In the genomic region with DNA sequence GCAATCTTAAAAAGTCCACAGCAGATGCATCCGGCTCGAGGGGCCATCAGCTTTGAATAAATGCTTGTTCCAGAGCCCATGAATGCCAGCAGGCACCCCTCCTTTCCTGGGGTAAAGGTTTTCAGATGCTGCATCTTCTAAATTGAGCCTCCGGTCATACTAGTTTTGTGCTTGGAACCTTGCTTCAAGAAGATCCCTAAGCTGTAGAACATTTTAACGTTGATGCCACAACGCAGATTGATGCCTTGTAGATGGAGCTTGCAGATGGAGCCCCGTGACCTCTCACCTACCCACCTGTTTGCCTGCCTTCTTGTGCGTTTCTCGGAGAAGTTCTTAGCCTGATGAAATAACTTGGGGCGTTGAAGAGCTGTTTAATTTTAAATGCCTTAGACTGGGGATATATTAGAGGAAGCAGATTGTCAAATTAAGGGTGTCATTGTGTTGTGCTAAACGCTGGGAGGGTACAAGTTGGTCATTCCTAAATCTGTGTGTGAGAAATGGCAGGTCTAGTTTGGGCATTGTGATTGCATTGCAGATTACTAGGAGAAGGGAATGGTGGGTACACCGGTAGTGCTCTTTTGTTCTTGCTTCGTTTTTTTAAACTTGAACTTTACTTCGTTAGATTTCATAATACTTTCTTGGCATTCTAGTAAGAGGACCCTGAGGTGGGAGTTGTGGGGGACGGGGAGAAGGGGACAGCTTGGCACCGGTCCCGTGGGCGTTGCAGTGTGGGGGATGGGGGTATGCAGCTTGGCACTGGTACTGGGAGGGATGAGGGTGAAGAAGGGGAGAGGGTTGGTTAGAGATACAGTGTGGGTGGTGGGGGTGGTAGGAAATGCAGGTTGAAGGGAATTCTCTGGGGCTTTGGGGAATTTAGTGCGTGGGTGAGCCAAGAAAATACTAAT, we compare ENCODE assay signal across 8 cellular contexts. TPM values are rescaled to one million over a fixed set of nuclear protein-coding genes. Genes with fewer than 3 reads are reported as not detected.
DNase-seq lines count a peak whose midpoint lies in the region; ATAC-seq and TF ChIP-seq lines count a peak whose summit lies in the region.

No MANE protein-coding gene starts in this region.

- DNase-seq in Right ventricle myocardium superior, result peak; percentile 65
- no peak for DNase-seq in Right ventricle myocardium inferior (ENCODE audit: missing footprints)
- peak; percentile 68 for DNase-seq in activated CD4-positive, alpha-beta memory T cell treated with anti-CD3 and anti-CD28 coated beads, Interleukin-2, amount 10 ng/mL, durations not matched to agents 7 days and 5 days
- DNase-seq in erythroblast (lab: John Stamatoyannopoulos, UW), result peak; percentile 72 to 86
- peak; percentile 32 to 88 for DNase-seq in upper lobe of left lung
- DNase-seq in NCI-H526 (lab: John Stamatoyannopoulos, UW), result no peak

- H3K9me3 Mint-ChIP-seq in activated CD4-positive, alpha-beta memory T cell treated with anti-CD3 and anti-CD28 coated beads, Interleukin-2, amount 10 ng/mL, durations not matched to agents 7 days and 5 days, result no peaks in the 10 kb centered on the region
- H3K9me3 Mint-ChIP-seq in nephron, result no peaks in the 10 kb centered on the region

- whole genome bisulfite sequencing in upper lobe of left lung, 2 donors, result 1% methylated on average over 18 of the region's 18 CpGs

- H3K27me3 ChIP-seq in upper lobe of left lung, result no peaks in the 10 kb centered on the region

- H3K27ac ChIP-seq in upper lobe of left lung, result peak overlapping the region; percentile 97 to 100 (median 100)

- peak overlapping the region; percentile 97 for H3K4me3 Mint-ChIP-seq in activated CD4-positive, alpha-beta memory T cell treated with anti-CD3 and anti-CD28 coated beads, Interleukin-2, amount 10 ng/mL, durations not matched to agents 7 days and 5 days
- H3K4me3 Mint-ChIP-seq in nephron, result peak overlapping the region; percentile 91 to 99 (median 92)

- ATAC-seq in Right ventricle myocardium superior (ENCODE audit: poor library complexity) (no peak), Right ventricle myocardium inferior (no peak), upper lobe of left lung (ENCODE audit: low FRiP score in 2 of 2) (no peak), GM21619 (IDR thresholded peaks at IDR 0.05; ENCODE audit: unreplicated experiment) (no peak)

- peaks cover 0 to 54% (median 8%) of the 10 kb centered on the region in 4 donors for H3K36me3 ChIP-seq in upper lobe of left lung

- CTCF ChIA-PET in activated CD4-positive, alpha-beta memory T cell treated with anti-CD3 and anti-CD28 coated beads, Interleukin-2, amount 10 ng/mL, durations not matched to agents 7 days and 5 days (lab: Charles Lee), result interaction anchor here (17.1 kb wide), 1 partner anchor 78 kb away, joined by 447 read pairs; a partner anchor contains a TSS

- H3K4me1 Mint-ChIP-seq in activated CD4-positive, alpha-beta memory T cell treated with anti-CD3 and anti-CD28 coated beads, Interleukin-2, amount 10 ng/mL, durations not matched to agents 7 days and 5 days, result peaks cover 49% of the 10 kb centered on the region
- peaks cover 83% of the 10 kb centered on the region for H3K4me1 Mint-ChIP-seq in nephron

- H3K27me3 Mint-ChIP-seq in activated CD4-positive, alpha-beta memory T cell treated with anti-CD3 and anti-CD28 coated beads, Interleukin-2, amount 10 ng/mL, durations not matched to agents 7 days and 5 days, result peaks cover 5% of the 10 kb centered on the region
- H3K27me3 Mint-ChIP-seq in nephron (ENCODE audit: low read depth), result no peaks in the 10 kb centered on the region

- peaks cover 70% of the 10 kb centered on the region for H3K36me3 Mint-ChIP-seq in activated CD4-positive, alpha-beta memory T cell treated with anti-CD3 and anti-CD28 coated beads, Interleukin-2, amount 10 ng/mL, durations not matched to agents 7 days and 5 days (ENCODE audit: low read depth)
- peaks cover 30% of the 10 kb centered on the region for H3K36me3 Mint-ChIP-seq in nephron (ENCODE audit: low read depth)

- peak overlapping the region; percentile 66 to 93 (median 74) for H3K4me3 ChIP-seq in upper lobe of left lung

- POLR2A ChIA-PET in activated CD4-positive, alpha-beta memory T cell treated with anti-CD3 and anti-CD28 coated beads, Interleukin-2, amount 10 ng/mL, durations not matched to agents 7 days and 5 days (lab: Charles Lee), result interaction anchor here (0.9 to 20.7 kb wide), 31 partner anchors 7 to 844 kb away, joined by 3 to 6840 read pairs (median 5); a partner anchor contains a TSS

- no peaks in the 10 kb centered on the region for H3K9me3 ChIP-seq in upper lobe of left lung

- intact Hi-C loops in Right ventricle myocardium superior (cut with DNase I) (no loop called here), Right ventricle myocardium inferior (cut with DNase I) (no loop called here)

- no peak for TF ChIP-seq CTCF in nephron (IDR thresholded peaks at IDR 0.05; ENCODE audit: unreplicated experiment in 3 of 3)
- no peak for TF ChIP-seq CTCF in upper lobe of left lung (IDR thresholded peaks at IDR 0.05)

- TF ChIP-seq POLR2A in erythroblast (IDR thresholded peaks at IDR 0.05; ENCODE audit: low read length) (peak; percentile 61), upper lobe of left lung (IDR thresholded peaks at IDR 0.05) (peak in 3 of 4 donors; percentile 26 to 66 (median 30))

- H3K4me1 ChIP-seq in upper lobe of left lung, result peaks cover 18 to 50% (median 36%) of the 10 kb centered on the region in 4 donors

- peak overlapping the region; percentile 99 for H3K27ac Mint-ChIP-seq in activated CD4-positive, alpha-beta memory T cell treated with anti-CD3 and anti-CD28 coated beads, Interleukin-2, amount 10 ng/mL, durations not matched to agents 7 days and 5 days
- H3K27ac Mint-ChIP-seq in nephron, result peak overlapping the region; percentile 99 to 100 (median 99)

- peak in 1 of 4 donors; percentile 13 for TF ChIP-seq EP300 in upper lobe of left lung (IDR thresholded peaks at IDR 0.05)

RNA-seq across cellular contexts. Expression of a gene that starts 1.9 kb away (rescaled TPM):
- total RNA-seq in Right ventricle myocardium superior, result 451 TPM
- 457 TPM for total RNA-seq in Right ventricle myocardium inferior
- 1,000 to 10,000 TPM; 1,222 to 1,245 TPM for total RNA-seq in activated CD4-positive, alpha-beta memory T cell treated with anti-CD3 and anti-CD28 coated beads, Interleukin-2, amount 10 ng/mL, durations not matched to agents 7 days and 5 days
- 1,000 to 10,000 TPM in 3 of 6 donors, 100 to 1,000 TPM in 3; 245 to 3,084 (median 1,019) TPM for total RNA-seq in upper lobe of left lung

RNA-seq across cellular contexts. Expression of a gene that starts 38.0 kb away (rescaled TPM):
- 8.6 TPM for total RNA-seq in Right ventricle myocardium superior
- 8.2 TPM for total RNA-seq in Right ventricle myocardium inferior
- total RNA-seq in activated CD4-positive, alpha-beta memory T cell treated with anti-CD3 and anti-CD28 coated beads, Interleukin-2, amount 10 ng/mL, durations not matched to agents 7 days and 5 days, result 10 to 100 TPM; 53.9 to 61.3 TPM
- total RNA-seq in upper lobe of left lung, result 10 to 100 TPM; 31.4 to 77.5 (median 45.8) TPM

RNA-seq across cellular contexts. Expression of a gene that starts 42.0 kb away (rescaled TPM):
- total RNA-seq in Right ventricle myocardium superior, result 5.3 TPM
- 5.6 TPM for total RNA-seq in Right ventricle myocardium inferior
- 10 to 100 TPM; 19.4 to 19.8 TPM for total RNA-seq in activated CD4-positive, alpha-beta memory T cell treated with anti-CD3 and anti-CD28 coated beads, Interleukin-2, amount 10 ng/mL, durations not matched to agents 7 days and 5 days
- total RNA-seq in upper lobe of left lung, result 10 to 100 TPM in 4 of 6 donors, 1 to 10 TPM in 2; 5.5 to 40.8 (median 19.4) TPM

Comparison
In these comparisons a context has a peak if more than half of its experiments do, and no peak if none do; other contexts are left out.
1. DNase-seq: peak in Right ventricle myocardium superior (single experiment), activated CD4-positive, alpha-beta memory T cell treated with anti-CD3 and anti-CD28 coated beads, Interleukin-2, amount 10 ng/mL, durations not matched to agents 7 days and 5 days (single experiment), erythroblast (2 of 2) and upper lobe of left lung (2 of 2); none in Right ventricle myocardium inferior (single experiment) and NCI-H526 (0 of 2).